ENCODE assay signal across 17 cellular contexts in the genomic region with DNA sequence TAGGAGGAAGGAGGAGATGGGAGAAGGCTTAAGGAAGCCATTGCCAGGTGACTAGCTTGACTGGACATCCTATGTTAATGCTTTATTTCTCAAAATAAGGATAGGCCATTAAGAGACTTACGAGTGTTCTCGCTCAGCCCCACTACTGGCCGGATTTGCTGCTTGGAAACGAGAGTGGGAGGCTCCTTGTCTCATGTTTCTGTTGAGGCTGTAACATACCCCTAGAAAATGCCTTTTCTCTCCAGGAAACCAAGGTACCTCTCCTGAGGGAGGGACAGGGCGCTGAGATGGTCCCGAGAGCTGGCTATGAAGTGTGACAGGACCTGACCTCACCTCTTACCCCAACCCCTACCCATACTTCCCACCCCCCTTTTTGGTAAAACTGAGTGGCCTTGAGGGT.
DNase-seq lines count a peak whose midpoint lies in the region; ATAC-seq and TF ChIP-seq lines count a peak whose summit lies in the region.
"Had no signal": no experiment of that assay in that cellular context is flagged by ENCODE, and none has a peak within 500 bp of the region (broad histone marks: within the 10 kb centered on the region; RNA-seq: fewer than 3 reads in every experiment).

No MANE protein-coding gene starts in this region.

- ATAC-seq in GM23338 (peak; percentile 55; the same call in 2 of the 3 replicates), GM21619 (IDR thresholded peaks at IDR 0.05; ENCODE audit: unreplicated experiment) (no peak)
- ATAC-seq in activated T-cell treated with anti-CD3 and anti-CD28 coated beads, Interleukin-2, amount 50 U/mL, for 4 hours, result no peak
- ATAC-seq: HCT116 had no signal

- H3K4me3 Mint-ChIP-seq in GM23338, result no peak overlapping the region
- H3K4me3 Mint-ChIP-seq in endodermal cell, result no peak overlapping the region
- no peak overlapping the region for H3K4me3 Mint-ChIP-seq in nephron progenitor cell
- no peak overlapping the region for H3K4me3 Mint-ChIP-seq in activated T-cell treated with anti-CD3 and anti-CD28 coated beads, Interleukin-2, amount 50 U/mL, for 4 hours
- H3K4me3 Mint-ChIP-seq: CD4-positive, alpha-beta memory T cell; H9 had no signal

- H3K9me3 Mint-ChIP-seq in GM23338 (no peaks in the 10 kb centered on the region; the same call in 2 of the 3 replicates), endodermal cell (no peaks in the 10 kb centered on the region), nephron progenitor cell (no peaks in the 10 kb centered on the region)
- no peaks in the 10 kb centered on the region for H3K9me3 Mint-ChIP-seq in activated T-cell treated with anti-CD3 and anti-CD28 coated beads, Interleukin-2, amount 50 U/mL, for 4 hours
- H3K9me3 Mint-ChIP-seq: H9 had no signal

- H3K9me2 ChIP-seq in GM23338 (ENCODE audit: insufficient read depth), result no peaks in the 10 kb centered on the region
- H3K9me2 ChIP-seq in Karpas-422 (replicated peaks; ENCODE audit: insufficient read depth, low read length), result no peaks in the 10 kb centered on the region

- no peak overlapping the region for H2AFZ ChIP-seq in GM23338
- no peak overlapping the region for H2AFZ ChIP-seq in Karpas-422 (ENCODE audit: low read length)
- H2AFZ ChIP-seq: GM23248 had no signal

- H3K4me1 Mint-ChIP-seq in GM23338, result peaks cover 10% of the 10 kb centered on the region; the same call in 1 of the 3 replicates
- peaks cover 2% of the 10 kb centered on the region for H3K4me1 Mint-ChIP-seq in endodermal cell
- peaks cover 35% of the 10 kb centered on the region for H3K4me1 Mint-ChIP-seq in nephron progenitor cell
- H3K4me1 Mint-ChIP-seq in activated T-cell treated with anti-CD3 and anti-CD28 coated beads, Interleukin-2, amount 50 U/mL, for 4 hours (ENCODE audit: low read depth), result peaks cover 2% of the 10 kb centered on the region

- H3K27me3 Mint-ChIP-seq in GM23338 (ENCODE audit: insufficient read depth, low read depth, poor library complexity) (no peaks in the 10 kb centered on the region), endodermal cell (ENCODE audit: insufficient read depth) (no peaks in the 10 kb centered on the region), nephron progenitor cell (ENCODE audit: low read depth, poor library complexity) (peaks cover 9% of the 10 kb centered on the region)
- H3K27me3 Mint-ChIP-seq in activated T-cell treated with anti-CD3 and anti-CD28 coated beads, Interleukin-2, amount 50 U/mL, for 4 hours (ENCODE audit: low read depth), result no peaks in the 10 kb centered on the region

- H3K4me3 ChIP-seq in GM23338 (no peak overlapping the region), Karpas-422 (ENCODE audit: low read length) (no peak overlapping the region), endodermal cell (ENCODE audit: low read length) (no peak overlapping the region)
- H3K4me3 ChIP-seq: GM23248 had no signal

- no peaks in the 10 kb centered on the region; the same call in 1 of the 2 replicates for H3K4me1 ChIP-seq in GM23338 (ENCODE audit: insufficient read depth)
- H3K4me1 ChIP-seq in Karpas-422 (ENCODE audit: low read length), result no peaks in the 10 kb centered on the region
- no peaks in the 10 kb centered on the region for H3K4me1 ChIP-seq in endodermal cell (ENCODE audit: control insufficient read depth, insufficient read depth, low read length)

- H3K36me3 Mint-ChIP-seq in GM23338 (ENCODE audit: low read depth), result no peaks in the 10 kb centered on the region
- peaks cover 3% of the 10 kb centered on the region for H3K36me3 Mint-ChIP-seq in endodermal cell (ENCODE audit: low read depth)
- H3K36me3 Mint-ChIP-seq in nephron progenitor cell (ENCODE audit: low read depth), result no peaks in the 10 kb centered on the region
- H3K36me3 Mint-ChIP-seq in activated T-cell treated with anti-CD3 and anti-CD28 coated beads, Interleukin-2, amount 50 U/mL, for 4 hours (ENCODE audit: insufficient read depth), result peaks cover 5% of the 10 kb centered on the region
- H3K36me3 Mint-ChIP-seq: CD4-positive, alpha-beta memory T cell had no signal

- TF ChIP-seq CTCF in GM23338 (conservative IDR thresholded peaks at IDR 0.05; ENCODE audit: low read depth in 2 of 2) (no peak), endodermal cell (conservative IDR thresholded peaks at IDR 0.05) (no peak), nephron progenitor cell (IDR thresholded peaks at IDR 0.05) (no peak)

- H3K27me3 ChIP-seq in GM23338 (ENCODE audit: insufficient read depth) (no peaks in the 10 kb centered on the region), Karpas-422 (ENCODE audit: low read length) (no peaks in the 10 kb centered on the region), endodermal cell (ENCODE audit: control insufficient read depth, insufficient read depth, low read length, poor library complexity, severe bottlenecking) (no peaks in the 10 kb centered on the region)

- H3K27ac ChIP-seq in GM23338 (ENCODE audit: low read depth) (no peak overlapping the region; the same call in 1 of the 2 replicates), Karpas-422 (ENCODE audit: low read length) (no peak overlapping the region), endodermal cell (ENCODE audit: low read depth, low read length) (no peak overlapping the region)
- H3K27ac ChIP-seq: GM23248 had no signal

- no peaks in the 10 kb centered on the region for H3K9me3 ChIP-seq in Karpas-422 (ENCODE audit: low read length)
- H3K9me3 ChIP-seq in endodermal cell (ENCODE audit: control insufficient read depth, low read length), result no peaks in the 10 kb centered on the region

- H3K36me3 ChIP-seq in GM23338 (ENCODE audit: insufficient read depth), result no peaks in the 10 kb centered on the region
- no peaks in the 10 kb centered on the region for H3K36me3 ChIP-seq in Karpas-422 (ENCODE audit: insufficient read depth, low read length)
- no peaks in the 10 kb centered on the region for H3K36me3 ChIP-seq in endodermal cell (ENCODE audit: control insufficient read depth, insufficient read depth, low read length)

- H3K4me2 ChIP-seq in GM23338 (no peak overlapping the region), Karpas-422 (ENCODE audit: low read depth, low read length, poor library complexity, severe bottlenecking) (no peak overlapping the region)

- no peaks in the 10 kb centered on the region for H3K79me2 ChIP-seq in GM23338 (replicated peaks; ENCODE audit: insufficient read depth)
- H3K79me2 ChIP-seq in Karpas-422 (ENCODE audit: low read length), result no peaks in the 10 kb centered on the region

- 89 to 95% methylated on average over 5 to 6 of the region's 6 CpGs for whole genome bisulfite sequencing in endodermal cell (ENCODE audit: insufficient coverage in 1 of 2, insufficient read length in 1 of 2), 2 experiments

- H3K9ac ChIP-seq in Karpas-422 (ENCODE audit: low read length), result no peak overlapping the region
- no peak overlapping the region for H3K9ac ChIP-seq in endodermal cell (ENCODE audit: extremely low read depth, low read length, poor library complexity, severe bottlenecking)
- H3K9ac ChIP-seq: GM23248 had no signal

- DNase-seq in GM23338 (ENCODE audit: low spot score), result no peak
- peak; percentile 20 for DNase-seq in Karpas-422
- DNase-seq in endodermal cell, result peak; percentile 35
- DNase-seq in nephron progenitor cell, result peak; percentile 27
- DNase-seq in activated T-cell treated with anti-CD3 and anti-CD28 coated beads, Interleukin-2, amount 50 U/mL, for 4 hours, result no peak
- DNase-seq in hippocampal formation (lab: John Stamatoyannopoulos, UW), result no peak
- DNase-seq in KBM-7, result no peak
- DNase-seq: C1 segment of cervical spinal cord; Calu3; CD4-positive, alpha-beta memory T cell; COR-L47; DMS53; DND-41; GM23248; H9 had no signal

- no peaks in the 10 kb centered on the region for H3F3A ChIP-seq in GM23338 (replicated peaks; ENCODE audit: low read depth)

- no peak overlapping the region for H3K27ac Mint-ChIP-seq in GM23338
- no peak overlapping the region for H3K27ac Mint-ChIP-seq in endodermal cell
- no peak overlapping the region for H3K27ac Mint-ChIP-seq in nephron progenitor cell
- H3K27ac Mint-ChIP-seq: H9 had no signal

- in situ Hi-C loops in KBM-7 (cut with MboI; ENCODE audit: low pct_unique_long_range_greater_than_20kb, low sequenced_read_pairs), result no loop called here

- H4K20me1 ChIP-seq in GM23338 (replicated peaks; ENCODE audit: insufficient read depth) (no peaks in the 10 kb centered on the region), Karpas-422 (ENCODE audit: insufficient read depth, low read depth, low read length) (no peaks in the 10 kb centered on the region)

TF ChIP-seq in GM23338, 12 proteins besides CTCF, POLR2A, EP300 and RAD21 (continues in another document):
- no peak for TF ChIP-seq EZH2 (IDR thresholded peaks at IDR 0.05; ENCODE audit: low read depth, unreplicated experiment)

Comparison
In these comparisons a context has a peak if more than half of its experiments do, and no peak if none do; other contexts are left out.
1. DNase-seq: peak in Karpas-422 (single experiment), endodermal cell (single experiment) and nephron progenitor cell (single experiment); none in GM23338 (single experiment), activated T-cell treated with anti-CD3 and anti-CD28 coated beads, Interleukin-2, amount 50 U/mL, for 4 hours (single experiment), hippocampal formation (0 of 2) and KBM-7 (single experiment).